ENCODE assay signal across 1 cellular context in genomic region chr1:211723273-211723672, GRCh38.
TF ChIP-seq lines count a peak whose summit lies in the region.

No MANE protein-coding gene starts in this region.

TF ChIP-seq in HepG2, 621 proteins besides CTCF, POLR2A, EP300 and RAD21 (continued from another document and continues in another):
- peak; percentile 37; the same call in 1 of the 2 replicates for TF ChIP-seq ARID4A (CRISPR knock-in tag; IDR thresholded peaks at IDR 0.05; ENCODE audit: borderline replicate concordance)
- no peak for TF ChIP-seq XRCC5 (optimal IDR thresholded peaks at IDR 0.05; ENCODE audit: low read length)
- no peak for TF ChIP-seq ZHX2 (IDR thresholded peaks at IDR 0.05; ENCODE audit: low read depth)
- TF ChIP-seq ZHX2 (CRISPR knock-in tag; IDR thresholded peaks at IDR 0.05; ENCODE audit: borderline replicate concordance), result no peak
- TF ChIP-seq ZNF513 (CRISPR knock-in tag; conservative IDR thresholded peaks at IDR 0.05), result no peak
- TF ChIP-seq ZFP36 (IDR thresholded peaks at IDR 0.05; ENCODE audit: borderline replicate concordance, low read depth, low read length, partially characterized antibody), result no peak
- TF ChIP-seq ZNF292 (CRISPR knock-in tag; IDR thresholded peaks at IDR 0.05; ENCODE audit: borderline replicate concordance, low read depth), result no peak
- peak; percentile 19; the same call in 1 of the 2 replicates for TF ChIP-seq NR2C2 (CRISPR knock-in tag; IDR thresholded peaks at IDR 0.05; ENCODE audit: borderline replicate concordance)
- TF ChIP-seq ATAD3A (CRISPR knock-in tag; IDR thresholded peaks at IDR 0.05), result no peak
- no peak for TF ChIP-seq ZNF775 (CRISPR knock-in tag; IDR thresholded peaks at IDR 0.05; ENCODE audit: borderline replicate concordance)
- TF ChIP-seq ZNF468 (CRISPR knock-in tag; IDR thresholded peaks at IDR 0.05), result no peak
- TF ChIP-seq MAFG (CRISPR knock-in tag; IDR thresholded peaks at IDR 0.05), result no peak
- no peak for TF ChIP-seq ZNF574 (CRISPR knock-in tag; IDR thresholded peaks at IDR 0.05)
- TF ChIP-seq ZNF691 (CRISPR knock-in tag; IDR thresholded peaks at IDR 0.05; ENCODE audit: borderline replicate concordance, low read depth), result no peak
- TF ChIP-seq ZBTB25 (CRISPR knock-in tag; IDR thresholded peaks at IDR 0.05), result no peak
- no peak for TF ChIP-seq NRL (CRISPR knock-in tag; IDR thresholded peaks at IDR 0.05; ENCODE audit: borderline replicate concordance)
- no peak for TF ChIP-seq ATRX (CRISPR knock-in tag; IDR thresholded peaks at IDR 0.05; ENCODE audit: borderline replicate concordance)
- TF ChIP-seq AFF4 (CRISPR knock-in tag; IDR thresholded peaks at IDR 0.05), result no peak
- no peak for TF ChIP-seq HMG20B (CRISPR knock-in tag; conservative IDR thresholded peaks at IDR 0.05)
- TF ChIP-seq MNT (IDR thresholded peaks at IDR 0.05), result peak; percentile 69
- TF ChIP-seq GMEB2 (CRISPR knock-in tag; IDR thresholded peaks at IDR 0.05; ENCODE audit: low read depth), result no peak
- no peak for TF ChIP-seq MYPOP (CRISPR knock-in tag; IDR thresholded peaks at IDR 0.05)
- no peak for TF ChIP-seq ZNF572 (CRISPR knock-in tag; IDR thresholded peaks at IDR 0.05)
- TF ChIP-seq SMAD1 (CRISPR knock-in tag; IDR thresholded peaks at IDR 0.05; ENCODE audit: borderline replicate concordance, low read depth), result no peak
- TF ChIP-seq MAFK (conservative IDR thresholded peaks at IDR 0.05 in 1 of 2, IDR thresholded peaks at IDR 0.05 in 1 of 2; ENCODE audit: low read length in 2 of 2), result no peak
- TF ChIP-seq ZNF790 (CRISPR knock-in tag; IDR thresholded peaks at IDR 0.05; ENCODE audit: borderline replicate concordance), result no peak
- TF ChIP-seq CHCHD3 (CRISPR knock-in tag; IDR thresholded peaks at IDR 0.05), result no peak
- TF ChIP-seq FOXC1 (CRISPR knock-in tag; IDR thresholded peaks at IDR 0.05; ENCODE audit: borderline replicate concordance), result no peak
